2 cellular contexts compared by ENCODE assay signal in the genomic region with DNA sequence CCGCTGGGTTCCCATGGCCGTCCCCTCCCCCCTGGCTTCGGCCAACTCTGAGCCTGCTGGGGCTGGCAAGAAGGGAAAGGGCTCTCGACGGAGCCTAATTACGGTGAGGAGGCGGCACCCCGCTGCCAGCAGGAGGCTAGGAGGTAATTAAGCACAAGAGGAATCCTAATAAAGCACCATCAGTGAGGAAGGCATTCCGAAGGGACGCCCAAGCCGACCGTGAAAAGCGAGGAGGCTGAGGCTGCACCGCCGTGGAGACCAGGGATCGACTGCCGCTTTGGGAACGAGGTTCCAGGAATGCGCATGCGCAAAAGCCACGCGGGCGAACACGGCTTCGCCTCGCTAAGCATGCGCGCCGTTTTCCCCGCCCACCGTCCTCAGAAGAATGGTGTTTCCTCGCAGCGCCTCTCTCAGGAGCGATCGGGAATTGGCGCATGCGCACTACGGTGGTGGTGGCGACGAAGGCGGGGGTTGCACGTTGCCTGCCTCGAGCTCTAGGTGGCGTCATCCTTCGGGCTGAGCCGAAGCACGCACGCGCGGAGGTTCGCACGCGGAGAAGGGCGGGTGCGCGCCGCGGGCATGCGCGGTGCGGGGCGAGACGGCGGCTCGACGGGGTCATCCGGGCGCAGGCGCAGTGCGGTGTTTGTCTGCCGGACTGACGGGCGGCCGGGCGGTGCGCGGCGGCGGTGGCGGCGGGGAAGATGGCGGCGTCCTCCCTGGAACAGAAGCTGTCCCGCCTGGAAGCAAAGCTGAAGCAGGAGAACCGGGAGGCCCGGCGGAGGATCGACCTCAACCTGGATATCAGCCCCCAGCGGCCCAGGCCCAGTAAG.
A peak's percentile ranks its signal among the peaks of the same experiment; 100 is the strongest.
TF ChIP-seq lines count a peak whose summit lies in the region.

A gene (plus strand): TSS at position 634 of the 830 bp plus-strand sequence. CDS start 68 bp downstream, at position 702.

TF ChIP-seq in IMR-90, 13 proteins besides CTCF, POLR2A, EP300 and RAD21:
- TF ChIP-seq, protein P1, sequence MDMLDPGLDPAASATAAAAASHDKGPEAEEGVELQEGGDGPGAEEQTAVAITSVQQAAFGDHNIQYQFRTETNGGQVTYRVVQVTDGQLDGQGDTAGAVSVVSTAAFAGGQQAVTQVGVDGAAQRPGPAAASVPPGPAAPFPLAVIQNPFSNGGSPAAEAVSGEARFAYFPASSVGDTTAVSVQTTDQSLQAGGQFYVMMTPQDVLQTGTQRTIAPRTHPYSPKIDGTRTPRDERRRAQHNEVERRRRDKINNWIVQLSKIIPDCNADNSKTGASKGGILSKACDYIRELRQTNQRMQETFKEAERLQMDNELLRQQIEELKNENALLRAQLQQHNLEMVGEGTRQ (IDR thresholded peaks at IDR 0.05; ENCODE audit: low read depth, low read length), result peak; percentile 52; the same call in 1 of the 2 replicates
- TF ChIP-seq BHLHE40 (IDR thresholded peaks at IDR 0.05; ENCODE audit: low read depth, low read length) (peak; percentile 81), RCOR1 (IDR thresholded peaks at IDR 0.05; ENCODE audit: insufficient replicate concordance, low read length) (no peak), CEBPB (IDR thresholded peaks at IDR 0.05; ENCODE audit: low read depth, low read length) (peak; percentile 76), MXI1 (IDR thresholded peaks at IDR 0.05; ENCODE audit: borderline replicate concordance, low read depth, low read length) (peak; percentile 34; the same call in 1 of the 2 replicates), FOS (IDR thresholded peaks at IDR 0.05; ENCODE audit: low read depth, low read length) (peak; percentile 31; the same call in 1 of the 2 replicates), RFX5 (IDR thresholded peaks at IDR 0.05; ENCODE audit: low read depth, low read length) (no peak), SMC3 (IDR thresholded peaks at IDR 0.05; ENCODE audit: low read depth, low read length) (no peak; the same call in 1 of the 2 replicates), MAZ (IDR thresholded peaks at IDR 0.05; ENCODE audit: borderline replicate concordance, low read depth, low read length) (peak; percentile 69; the same call in 1 of the 2 replicates), CHD1 (IDR thresholded peaks at IDR 0.05; ENCODE audit: low read depth, low read length) (no peak), MAFK (IDR thresholded peaks at IDR 0.05; ENCODE audit: low read depth, low read length) (no peak), NFE2L2 (IDR thresholded peaks at IDR 0.05; ENCODE audit: low read depth, low read length) (peak; percentile 20; the same call in 1 of the 2 replicates)
- TF ChIP-seq, protein P2, sequence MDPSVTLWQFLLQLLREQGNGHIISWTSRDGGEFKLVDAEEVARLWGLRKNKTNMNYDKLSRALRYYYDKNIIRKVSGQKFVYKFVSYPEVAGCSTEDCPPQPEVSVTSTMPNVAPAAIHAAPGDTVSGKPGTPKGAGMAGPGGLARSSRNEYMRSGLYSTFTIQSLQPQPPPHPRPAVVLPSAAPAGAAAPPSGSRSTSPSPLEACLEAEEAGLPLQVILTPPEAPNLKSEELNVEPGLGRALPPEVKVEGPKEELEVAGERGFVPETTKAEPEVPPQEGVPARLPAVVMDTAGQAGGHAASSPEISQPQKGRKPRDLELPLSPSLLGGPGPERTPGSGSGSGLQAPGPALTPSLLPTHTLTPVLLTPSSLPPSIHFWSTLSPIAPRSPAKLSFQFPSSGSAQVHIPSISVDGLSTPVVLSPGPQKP (IDR thresholded peaks at IDR 0.05; ENCODE audit: borderline replicate concordance, low read depth, low read length), result no peak
TF ChIP-seq in IMR-90: peak in this region for 7.

TF ChIP-seq in endothelial cell of umbilical vein, 7 proteins besides CTCF, POLR2A, EP300 and RAD21:
- TF ChIP-seq GATA2 (IDR thresholded peaks at IDR 0.05; ENCODE audit: insufficient read depth, insufficient read length, low read depth, low read length) (no peak), EZH2 (IDR thresholded peaks at IDR 0.05; ENCODE audit: borderline replicate concordance, low read depth, low read length, severe bottlenecking) (no peak), JUN (IDR thresholded peaks at IDR 0.05; ENCODE audit: borderline replicate concordance, insufficient read depth, insufficient read length, low read depth) (no peak), POLR2AphosphoS5 (IDR thresholded peaks at IDR 0.05; ENCODE audit: insufficient read depth, low read depth, low read length) (peak; percentile 88), FOS (IDR thresholded peaks at IDR 0.05; ENCODE audit: borderline replicate concordance, insufficient read depth, low read length) (no peak), MYC (IDR thresholded peaks at IDR 0.05; ENCODE audit: low read depth, low read length) (peak; percentile 52)
- TF ChIP-seq, protein P3, sequence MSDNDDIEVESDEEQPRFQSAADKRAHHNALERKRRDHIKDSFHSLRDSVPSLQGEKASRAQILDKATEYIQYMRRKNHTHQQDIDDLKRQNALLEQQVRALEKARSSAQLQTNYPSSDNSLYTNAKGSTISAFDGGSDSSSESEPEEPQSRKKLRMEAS (IDR thresholded peaks at IDR 0.05; ENCODE audit: insufficient read depth, insufficient read length), result peak; percentile 85
